In genomic region chr2:150476809-150477302, GRCh38 we compare ENCODE assay signal across 10 cellular contexts. TPM values are rescaled to one million over a fixed set of nuclear protein-coding genes. Genes with fewer than 3 reads are reported as not detected.
DNase-seq lines count a peak whose midpoint lies in the region; ATAC-seq and TF ChIP-seq lines count a peak whose summit lies in the region.
"Had no signal": no experiment of that assay in that cellular context is flagged by ENCODE, and none has a peak within 500 bp of the region (broad histone marks: within the 10 kb centered on the region; RNA-seq: fewer than 3 reads in every experiment).

No MANE protein-coding gene starts in this region.

- H3K9ac ChIP-seq in GM23248, result peak overlapping the region; percentile 96

- H3K27ac ChIP-seq in GM23248, result peak overlapping the region; percentile 95
- peak overlapping the region; percentile 27 for H3K27ac ChIP-seq in layer of hippocampus (ENCODE audit: low read depth, low read length)
- peak overlapping the region in 6 of 8 donors; percentile 33 to 82 (median 58) for H3K27ac ChIP-seq in spleen
- peak overlapping the region in 1 of 3 donors; percentile 53 for H3K27ac ChIP-seq in thyroid gland

- peak overlapping the region; percentile 44 to 95 (median 92) for H3K27ac Mint-ChIP-seq in brain
- H3K27ac Mint-ChIP-seq in activated CD8-positive, alpha-beta T cell treated with anti-CD3 and anti-CD28 coated beads, Interleukin-2, amount 10 ng/mL, durations not matched to agents 7 days and 5 days, result no peak overlapping the region
- H3K27ac Mint-ChIP-seq: IgD-negative memory B cell had no signal

- in situ Hi-C loops in GM23248 (cut with MboI), result loop anchor here (25.0 kb wide), 1 partner anchor 435 kb away; no protein-coding TSS in a partner anchor

- TF ChIP-seq CTCF in brain (conservative IDR thresholded peaks at IDR 0.05) (no peak), spleen (IDR thresholded peaks at IDR 0.05 in 8 of 11, conservative IDR thresholded peaks at IDR 0.05 in 3 of 11) (no peak), thyroid gland (IDR thresholded peaks at IDR 0.05) (no peak)

- peak overlapping the region; percentile 49 to 98 (median 75) for H3K4me3 Mint-ChIP-seq in brain
- H3K4me3 Mint-ChIP-seq in activated CD8-positive, alpha-beta T cell treated with anti-CD3 and anti-CD28 coated beads, Interleukin-2, amount 10 ng/mL, durations not matched to agents 7 days and 5 days, result no peak overlapping the region
- H3K4me3 Mint-ChIP-seq: IgD-negative memory B cell had no signal

- H3K27me3 ChIP-seq in GM23248 (replicated peaks; ENCODE audit: insufficient read depth), result no peaks in the 10 kb centered on the region
- no peaks in the 10 kb centered on the region for H3K27me3 ChIP-seq in layer of hippocampus (ENCODE audit: control insufficient read depth, insufficient read depth, low read length)
- no peaks in the 10 kb centered on the region for H3K27me3 ChIP-seq in spleen (replicated peaks in 1 of 7)
- H3K27me3 ChIP-seq in thyroid gland, result no peaks in the 10 kb centered on the region

- no peak overlapping the region for H2AFZ ChIP-seq in GM23248

- H3K4me3 ChIP-seq in GM23248 (peak overlapping the region; percentile 92), spleen (peak overlapping the region in 2 of 8 donors; percentile 5 to 17), thyroid gland (replicated peaks in 1 of 3) (no peak overlapping the region)

- POLR2A ChIA-PET in activated CD8-positive, alpha-beta T cell treated with anti-CD3 and anti-CD28 coated beads, Interleukin-2, amount 10 ng/mL, durations not matched to agents 7 days and 5 days (lab: Charles Lee), result no interaction called here

- no peaks in the 10 kb centered on the region for H3K9me2 ChIP-seq in GM23248 (ENCODE audit: insufficient read depth)

- CTCF ChIA-PET in activated CD8-positive, alpha-beta T cell treated with anti-CD3 and anti-CD28 coated beads, Interleukin-2, amount 10 ng/mL, durations not matched to agents 7 days and 5 days (lab: Charles Lee), result no interaction called here

- no peak for TF ChIP-seq POLR2A in spleen (IDR thresholded peaks at IDR 0.05)
- no peak for TF ChIP-seq POLR2A in thyroid gland (IDR thresholded peaks at IDR 0.05)
- no peak for TF ChIP-seq POLR2A in erythroblast (IDR thresholded peaks at IDR 0.05; ENCODE audit: low read length)

- H3K4me2 ChIP-seq in GM23248 (ENCODE audit: unreplicated experiment), result peak overlapping the region; percentile 95

- no peak for ATAC-seq in activated CD8-positive, alpha-beta T cell treated with anti-CD3 and anti-CD28 coated beads, Interleukin-2, amount 10 ng/mL, durations not matched to agents 7 days and 5 days

- peaks cover 87% of the 10 kb centered on the region for H3K36me3 Mint-ChIP-seq in brain
- no peaks in the 10 kb centered on the region for H3K36me3 Mint-ChIP-seq in activated CD8-positive, alpha-beta T cell treated with anti-CD3 and anti-CD28 coated beads, Interleukin-2, amount 10 ng/mL, durations not matched to agents 7 days and 5 days (ENCODE audit: low read depth)
- H3K36me3 Mint-ChIP-seq: IgD-negative memory B cell had no signal

- no peak for DNase-seq in GM23248
- DNase-seq in spleen, result no peak
- no peak for DNase-seq in effector CD4-positive, alpha-beta T cell
- no peak for DNase-seq in thyroid gland
- no peak for DNase-seq in erythroblast (lab: John Stamatoyannopoulos, UW)
- DNase-seq in activated CD8-positive, alpha-beta T cell treated with anti-CD3 and anti-CD28 coated beads, Interleukin-2, amount 10 ng/mL, durations not matched to agents 7 days and 5 days, result no peak
- DNase-seq: DMS79 treated with DMSO at 0.1 percent for 48 hours had no signal

- H3K27me3 Mint-ChIP-seq in brain, result no peaks in the 10 kb centered on the region
- H3K27me3 Mint-ChIP-seq in activated CD8-positive, alpha-beta T cell treated with anti-CD3 and anti-CD28 coated beads, Interleukin-2, amount 10 ng/mL, durations not matched to agents 7 days and 5 days (ENCODE audit: low read depth), result no peaks in the 10 kb centered on the region
- H3K27me3 Mint-ChIP-seq: IgD-negative memory B cell had no signal

- H3K79me2 ChIP-seq in GM23248 (ENCODE audit: insufficient read depth), result peaks cover 96% of the 10 kb centered on the region

- 0 out of 2 replicates have a peak, but pooled peaks cover 28% of the 10 kb centered on the region for H4K20me1 ChIP-seq in GM23248 (ENCODE audit: insufficient read depth)

- intact Hi-C loops in spleen (cut with DNase I; ENCODE audit: low total_unique reads) (no loop called here), thyroid gland (cut with DNase I) (no loop called here)

- H3K9me3 ChIP-seq in GM23248 (ENCODE audit: low read depth) (no peaks in the 10 kb centered on the region), spleen (no peaks in the 10 kb centered on the region), thyroid gland (no peaks in the 10 kb centered on the region)

- H3K36me3 ChIP-seq in GM23248 (ENCODE audit: low read depth) (peaks cover 69% of the 10 kb centered on the region), spleen (no peaks in the 10 kb centered on the region), thyroid gland (no peaks in the 10 kb centered on the region)

- H3K4me1 ChIP-seq in GM23248 (ENCODE audit: insufficient read depth) (peaks cover 98% of the 10 kb centered on the region), spleen (peaks cover 0 to 25% (median 0%) of the 10 kb centered on the region in 6 donors), thyroid gland (peaks cover 24 to 34% of the 10 kb centered on the region in 2 donors)

- H3K9me3 Mint-ChIP-seq in brain, result no peaks in the 10 kb centered on the region
- H3K9me3 Mint-ChIP-seq in activated CD8-positive, alpha-beta T cell treated with anti-CD3 and anti-CD28 coated beads, Interleukin-2, amount 10 ng/mL, durations not matched to agents 7 days and 5 days (ENCODE audit: insufficient read depth), result no peaks in the 10 kb centered on the region

- H3F3A ChIP-seq in GM23248 (ENCODE audit: insufficient read depth), result peaks cover 96% of the 10 kb centered on the region

- H3K4me1 Mint-ChIP-seq in brain, result peaks cover 100% of the 10 kb centered on the region
- no peaks in the 10 kb centered on the region for H3K4me1 Mint-ChIP-seq in activated CD8-positive, alpha-beta T cell treated with anti-CD3 and anti-CD28 coated beads, Interleukin-2, amount 10 ng/mL, durations not matched to agents 7 days and 5 days (ENCODE audit: low read depth)
- H3K4me1 Mint-ChIP-seq: IgD-negative memory B cell had no signal

- WGBS in GM23248 (ENCODE audit: low coverage in 1 of 2, low lambda C conversion rate in 2 of 2, missing lambda C conversion rate in 2 of 2), 2 experiments, result 7 to 11% methylated on average over 7 of the region's 7 CpGs
- WGBS in spleen, 5 donors, result 67 to 79% (median 74%) methylated on average over 7 of the region's 7 CpGs
- 76 to 81% methylated on average over 7 of the region's 7 CpGs for WGBS in thyroid gland, 2 donors

RNA-seq across cellular contexts. Expression of gene RND3, which starts 10.6 kb away (rescaled TPM):
- 244 and 271 TPM in 2 replicates for total RNA-seq in GM23248 (2014; rRNA removed; shearing (Covaris generic))
- polyA plus RNA-seq in GM23248 (2016; fragmentation: Nextera tagmentation; extraction: Ambion mirVana) (198 and 199 TPM in 2 replicates), brain (ENCODE audit: insufficient read depth, low read depth, low replicate concordance) (1.5 TPM), spleen (10 to 100 TPM; 10.3 to 17.1 (median 10.6) TPM)
- total RNA-seq in spleen (10 to 100 TPM; 54.1 to 97.0 (median 62.2) TPM), thyroid gland (10 to 100 TPM in 2 of 4 donors, 1 to 10 TPM in 2; 7.6 to 16.4 (median 11.4) TPM)
- not detected for total RNA-seq in activated CD8-positive, alpha-beta T cell treated with anti-CD3 and anti-CD28 coated beads, Interleukin-2, amount 10 ng/mL, durations not matched to agents 7 days and 5 days
- polyA plus RNA-seq: IgD-negative memory B cell had no signal

Comparison
In these comparisons a context has a peak if more than half of its experiments do, and no peak if none do; other contexts are left out.
1. RNA of gene RND3, which starts 10.6 kb away (total RNA-seq): 244 to 271 TPM in GM23248, 54.1 to 97.0 TPM in spleen and 7.6 to 16.4 TPM in thyroid gland; not detected in activated CD8-positive, alpha-beta T cell treated with anti-CD3 and anti-CD28 coated beads, Interleukin-2, amount 10 ng/mL, durations not matched to agents 7 days and 5 days; every median in the first group is over 4 times any median in the second.